ENCODE assay signal across 11 cellular contexts in the genomic region with DNA sequence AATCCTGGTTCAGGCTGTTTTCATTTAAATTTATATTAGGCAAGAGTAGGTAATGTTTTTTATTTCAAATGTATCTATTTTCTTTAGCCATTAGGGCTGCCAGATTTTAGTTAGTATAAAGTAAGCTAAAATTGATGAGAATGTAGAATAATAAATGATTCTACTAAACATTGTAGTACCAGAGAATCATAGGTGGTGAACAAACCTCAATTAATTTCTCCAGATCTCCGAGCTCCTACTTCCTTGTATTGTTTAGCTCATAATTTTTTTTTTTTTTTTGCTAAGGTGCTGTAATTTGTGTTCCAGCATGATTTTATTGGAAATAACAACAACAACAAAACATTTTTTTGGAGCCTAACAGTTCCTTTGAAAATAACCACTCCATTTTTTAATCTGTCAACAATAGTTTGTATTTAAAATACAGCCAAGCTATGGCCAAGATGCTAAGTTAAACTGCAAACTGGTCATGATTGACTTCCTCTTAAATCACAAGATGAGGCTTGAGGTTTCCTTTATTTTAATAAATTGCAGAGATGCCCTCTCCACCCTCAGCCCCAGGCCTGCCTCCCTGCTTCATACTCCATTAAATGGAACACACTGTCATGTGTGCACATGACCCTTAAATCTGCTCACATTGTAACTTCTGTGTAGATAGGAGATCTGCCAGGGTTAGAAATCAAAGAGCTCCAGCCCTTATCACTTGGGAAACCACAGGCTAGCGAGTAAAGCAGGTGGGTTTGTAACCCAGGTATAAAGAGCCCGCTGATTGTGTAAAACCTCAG. TPM values are rescaled to one million over a fixed set of nuclear protein-coding genes. Genes with fewer than 3 reads are reported as not detected.
DNase-seq lines count a peak whose midpoint lies in the region; ATAC-seq and TF ChIP-seq lines count a peak whose summit lies in the region.
"Had no signal": no experiment of that assay in that cellular context is flagged by ENCODE, and none has a peak within 500 bp of the region (broad histone marks: within the 10 kb centered on the region; RNA-seq: fewer than 3 reads in every experiment).

No MANE protein-coding gene starts in this region.

- no peaks in the 10 kb centered on the region for H3K9me3 ChIP-seq in BLaER1

- H3K9ac ChIP-seq in BLaER1, result peak overlapping the region; percentile 32

- peaks cover 24% of the 10 kb centered on the region for H3K36me3 ChIP-seq in BLaER1

- peaks cover 0 to 82% (median 57%) of the 10 kb centered on the region in 3 donors for H3K4me1 Mint-ChIP-seq in naive B cell

- H3K4me2 ChIP-seq in BLaER1, result peak overlapping the region; percentile 65

- no peaks in the 10 kb centered on the region for H3K27me3 Mint-ChIP-seq in naive B cell

- H3K36me3 Mint-ChIP-seq in naive B cell, result peaks cover 7 to 9% of the 10 kb centered on the region in 2 donors

- peak overlapping the region; percentile 45 to 83 (median 62) for H3K4me3 Mint-ChIP-seq in naive B cell

- no peaks in the 10 kb centered on the region for H3K27me3 ChIP-seq in BLaER1

- CTCF ChIA-PET in HEK293T (lab: Yijun Ruan, JAX), result interaction anchor here (0.8 to 1.0 kb wide), 2 partner anchors 11 to 32 kb away, joined by 3 to 4 read pairs; no protein-coding TSS in a partner anchor

- DNase-seq in epidermal melanocyte (ENCODE audit: insufficient read length, low spot score), result peak; percentile 77
- DNase-seq in naive B cell, result peak; percentile 68
- no peak for DNase-seq in NCI-H2227 (lab: John Stamatoyannopoulos, UW; ENCODE audit: unreplicated experiment)
- no peak for DNase-seq in dedifferentiated amniotic fluid mesenchymal stem cell (ENCODE audit: extremely low spot score)
- no peak for DNase-seq in HEK293T (ENCODE audit: extremely low spot score)
- DNase-seq: activated CD4-positive, alpha-beta T cell treated with anti-CD3 and anti-CD28 coated beads, Interleukin-2, amount 50 U/mL, for 4 hours; NCI-H1417; stimulated activated naive CD4-positive, alpha-beta T cell treated with Interleukin-2 at 50 U/mL for 16 hours had no signal

- H3K27ac Mint-ChIP-seq in naive B cell, result peak overlapping the region; percentile 87 to 97 (median 94)

- H3K27ac ChIP-seq in BLaER1, result peak overlapping the region; percentile 61

- peaks cover 89% of the 10 kb centered on the region for H3K4me1 ChIP-seq in BLaER1

- no peaks in the 10 kb centered on the region for H4K20me1 ChIP-seq in BLaER1

- peaks cover 0 to 4% (median 0%) of the 10 kb centered on the region in 7 donors for H3K9me3 Mint-ChIP-seq in naive B cell

- H3K4me3 ChIP-seq in BLaER1, result no peak overlapping the region

- peak; percentile 36 for ATAC-seq in HG03354 (IDR thresholded peaks at IDR 0.05; ENCODE audit: poor library complexity, severe bottlenecking, unreplicated experiment)
- peak; percentile 81 to 87 for ATAC-seq in naive B cell (ENCODE audit: low read depth in 2 of 2)
- ATAC-seq in HG02884 (IDR thresholded peaks at IDR 0.05; ENCODE audit: unreplicated experiment), result no peak

- POLR2A ChIA-PET in HEK293T (lab: Yijun Ruan, JAX), result interaction anchor here (1.1 kb wide), 1 partner anchor 10 kb away, joined by 3 read pairs; no protein-coding TSS in a partner anchor

TF ChIP-seq in HEK293T, 16 proteins besides CTCF, POLR2A, EP300 and RAD21:
- TF ChIP-seq LEF1 (IDR thresholded peaks at IDR 0.05; ENCODE audit: borderline replicate concordance) (no peak), ARNT (IDR thresholded peaks at IDR 0.05) (no peak)
TF ChIP-seq in HEK293T: peak in this region for 0.

RNA-seq across cellular contexts. Expression of gene DUSP22, which starts 20.6 kb away (rescaled TPM):
- 100 to 1,000 TPM in 5 of 6 donors, 10 to 100 TPM in 1; 89.6 to 177 (median 134) TPM for polyA plus RNA-seq in naive B cell (ENCODE audit: low read depth in 6 of 6)

Comparison
In these comparisons a context has a peak if more than half of its experiments do, and no peak if none do; other contexts are left out.
1. DNase-seq: peak in epidermal melanocyte (single experiment) and naive B cell (single experiment); none in NCI-H2227 (single experiment), dedifferentiated amniotic fluid mesenchymal stem cell (single experiment) and HEK293T (single experiment).